In the genomic region with DNA sequence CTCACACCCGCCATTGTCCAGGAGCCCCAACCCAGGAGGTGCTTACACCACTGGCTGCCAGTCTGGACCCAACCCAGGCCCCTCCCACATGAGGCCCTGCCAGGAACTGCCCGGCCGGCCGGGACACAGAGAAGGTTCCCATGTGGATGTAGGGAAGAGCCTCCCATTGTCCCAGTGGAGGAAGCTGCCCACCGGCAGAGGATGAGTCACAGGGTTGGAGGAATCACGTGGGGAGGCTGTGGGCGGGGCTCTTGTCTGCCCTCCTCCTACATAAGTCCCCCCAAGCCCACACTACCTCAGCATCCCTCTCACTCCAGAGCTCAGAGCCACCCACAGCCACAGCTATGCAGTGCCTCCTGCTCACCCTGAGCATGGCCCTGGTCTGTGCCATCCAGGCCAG, we compare ENCODE assay signal across 19 cellular contexts. TPM values are rescaled to one million over a fixed set of nuclear protein-coding genes. Genes with fewer than 3 reads are reported as not detected.
DNase-seq lines count a peak whose midpoint lies in the region; ATAC-seq and TF ChIP-seq lines count a peak whose summit lies in the region.
"Had no signal": no experiment of that assay in that cellular context is flagged by ENCODE, and none has a peak within 500 bp of the region (broad histone marks: within the 10 kb centered on the region; RNA-seq: fewer than 3 reads in every experiment).

No MANE protein-coding gene starts in this region.

- H3K79me1 ChIP-seq in H9 (ENCODE audit: insufficient read depth, low read depth, low read length, poor library complexity, severe bottlenecking), result no peaks in the 10 kb centered on the region

- H3K36me3 Mint-ChIP-seq in H9 (ENCODE audit: insufficient read depth in 1 of 3, low read depth in 3 of 3) (no peaks in the 10 kb centered on the region), type B pancreatic cell (no peaks in the 10 kb centered on the region), HFFc6 (ENCODE audit: low read depth) (no peaks in the 10 kb centered on the region)
- H3K36me3 Mint-ChIP-seq: CD8-positive, alpha-beta memory T cell; IgD-negative memory B cell had no signal

- H3K9ac ChIP-seq in H9 (ENCODE audit: extremely low read depth, insufficient read length, low read length), result no peak overlapping the region

- no peaks in the 10 kb centered on the region; a peak in 1 of 5 replicates for H3K9me3 Mint-ChIP-seq in H9
- H3K9me3 Mint-ChIP-seq in type B pancreatic cell, result no peaks in the 10 kb centered on the region
- peaks cover 8% of the 10 kb centered on the region; the same call in 1 of the 2 replicates for H3K9me3 Mint-ChIP-seq in HFFc6
- H3K9me3 Mint-ChIP-seq: CD8-positive, alpha-beta memory T cell had no signal

- no peak overlapping the region for H3K4me2 ChIP-seq in H9 (ENCODE audit: insufficient read depth, insufficient read length, low read length)
- H3K4me2 ChIP-seq: PC-9 had no signal

- H2BK120ac ChIP-seq in H9 (ENCODE audit: low read depth, low read length, poor library complexity, severe bottlenecking), result no peak overlapping the region

- no peaks in the 10 kb centered on the region for H3K4me1 Mint-ChIP-seq in H9
- H3K4me1 Mint-ChIP-seq in type B pancreatic cell (ENCODE audit: unreplicated experiment), result no peaks in the 10 kb centered on the region
- no peaks in the 10 kb centered on the region for H3K4me1 Mint-ChIP-seq in HFFc6 (ENCODE audit: low read depth)
- H3K4me1 Mint-ChIP-seq: CD8-positive, alpha-beta memory T cell had no signal

- H3K27me3 Mint-ChIP-seq in H9 (ENCODE audit: low read depth), result no peaks in the 10 kb centered on the region; the same call in 1 of the 2 replicates
- no peaks in the 10 kb centered on the region for H3K27me3 Mint-ChIP-seq in type B pancreatic cell
- peaks cover 13% of the 10 kb centered on the region for H3K27me3 Mint-ChIP-seq in HFFc6 (ENCODE audit: insufficient read depth)

- H3K27ac Mint-ChIP-seq in H9 (no peak overlapping the region), type B pancreatic cell (no peak overlapping the region), HFFc6 (no peak overlapping the region)
- H3K27ac Mint-ChIP-seq: CD8-positive, alpha-beta memory T cell; IgD-negative memory B cell had no signal

- no CpG with 5 or more reads among the region's 7 CpGs for WGBS in H9 (ENCODE audit: extremely low coverage, insufficient read length, low lambda C conversion rate)

- H2BK12ac ChIP-seq in H9 (ENCODE audit: insufficient read length, low read depth, low read length), result no peak overlapping the region

- no peak overlapping the region for H2AK5ac ChIP-seq in H9 (ENCODE audit: insufficient read length, low read length)

- H2AFZ ChIP-seq in H9 (ENCODE audit: low read length), result no peak overlapping the region
- H2AFZ ChIP-seq: PC-9 had no signal

- H2BK20ac ChIP-seq in H9 (ENCODE audit: low read depth, low read length, poor library complexity, severe bottlenecking), result no peak overlapping the region

- H3K4me3 Mint-ChIP-seq in H9, result no peak overlapping the region
- no peak overlapping the region for H3K4me3 Mint-ChIP-seq in type B pancreatic cell
- no peak overlapping the region for H3K4me3 Mint-ChIP-seq in HFFc6
- H3K4me3 Mint-ChIP-seq: CD8-positive, alpha-beta memory T cell; IgD-negative memory B cell had no signal

- H2BK5ac ChIP-seq in H9 (ENCODE audit: insufficient read length, low read length), result no peak overlapping the region

- no peaks in the 10 kb centered on the region for H3K79me2 ChIP-seq in H9 (ENCODE audit: insufficient read depth, low read length)

- DNase-seq in H9, result peak; percentile 36
- DNase-seq in SJCRH30, result peak; percentile 13 to 24
- peak; percentile 76 for DNase-seq in foreskin melanocyte
- peak; percentile 40 for DNase-seq in type B pancreatic cell (ENCODE audit: extremely low spot score, unreplicated experiment)
- DNase-seq in KBM-7, result no peak
- DNase-seq in HFFc6, result no peak
- DNase-seq: ACHN, NCI-H1417, NCI-H187 treated with DMSO at 0.1 percent for 48 hours, NCI-H2227 treated with DMSO at 0.1 percent for 48 hours, NCI-H524 treated with DMSO at 0.1 percent for 48 hours, PC-9 had no signal

- no peak overlapping the region for H3K14ac ChIP-seq in H9 (ENCODE audit: insufficient read depth, low read length)

- H3K18ac ChIP-seq in H9 (ENCODE audit: insufficient read length, low read depth, low read length), result no peak overlapping the region

- H3T11ph ChIP-seq in H9 (ENCODE audit: low read length), result no peak overlapping the region

- no peak overlapping the region for H3K4ac ChIP-seq in H9 (ENCODE audit: low read depth, low read length)

- H4K20me1 ChIP-seq in H9 (ENCODE audit: control insufficient read depth, insufficient read depth, insufficient read length), result no peaks in the 10 kb centered on the region

- H4K5ac ChIP-seq in H9 (ENCODE audit: insufficient read length, low read depth, low read length), result no peak overlapping the region

- in situ Hi-C loops in KBM-7 (cut with MboI; ENCODE audit: low pct_unique_long_range_greater_than_20kb, low sequenced_read_pairs), result no loop called here

- no peak overlapping the region for H3K4me3 ChIP-seq in SJCRH30
- H3K4me3 ChIP-seq: PC-9 had no signal

- H3K4me1 ChIP-seq in H9 (ENCODE audit: insufficient read depth, low read length) (no peaks in the 10 kb centered on the region), SJCRH30 (no peaks in the 10 kb centered on the region)

- no peak overlapping the region for H2BK15ac ChIP-seq in H9 (ENCODE audit: low read depth, low read length)

- H3K27ac ChIP-seq in H9 (ENCODE audit: insufficient read length, low read depth, low read length) (no peak overlapping the region), SJCRH30 (no peak overlapping the region)
- H3K27ac ChIP-seq: HL-60, PC-9 had no signal

- H3K27me3 ChIP-seq in H9 (ENCODE audit: insufficient read depth, low read length) (no peaks in the 10 kb centered on the region), SJCRH30 (peaks cover 25% of the 10 kb centered on the region; the same call in 1 of the 2 replicates)

- H3K23ac ChIP-seq in H9 (ENCODE audit: insufficient read length, low read depth, low read length), result no peak overlapping the region

- no peaks in the 10 kb centered on the region for H3K36me3 ChIP-seq in SJCRH30

- no peak overlapping the region for H3K56ac ChIP-seq in H9 (ENCODE audit: insufficient read length, low read depth, low read length)

- ATAC-seq in HG02610 (IDR thresholded peaks at IDR 0.05; ENCODE audit: unreplicated experiment), result no peak

- H3K9me3 ChIP-seq in H9 (ENCODE audit: control insufficient read depth, low read depth, low read length) (no peaks in the 10 kb centered on the region), SJCRH30 (replicated peaks) (no peaks in the 10 kb centered on the region)

- no peak overlapping the region for H4K8ac ChIP-seq in H9 (replicated peaks; ENCODE audit: insufficient read length, low read depth, low read length)

- TF ChIP-seq CTCF in H9 (conservative IDR thresholded peaks at IDR 0.05) (no peak), type B pancreatic cell (conservative IDR thresholded peaks at IDR 0.05) (no peak), HFFc6 (IDR thresholded peaks at IDR 0.05) (no peak)

- H4K91ac ChIP-seq in H9 (ENCODE audit: insufficient read length, low read depth, low read length), result no peak overlapping the region

- H3K23me2 ChIP-seq in H9 (ENCODE audit: insufficient read length, low read depth, low read length, poor library complexity, severe bottlenecking), result no peaks in the 10 kb centered on the region

RNA-seq across cellular contexts. Expression of a gene that starts 26.1 kb away (rescaled TPM):
- total RNA-seq in H9 (2021) (not detected in 2 replicates), type B pancreatic cell (ENCODE audit: low replicate concordance) (not detected in 2 replicates)
- total RNA-seq in SJCRH30 (2014; rRNA removed; shearing (Covaris generic)), result not detected in 2 replicates
- total RNA-seq in HFFc6 (2021; fragmentation: NEBNext Ultra II Directional; extraction: Animal tissue kit (Norgen Biotek cat#: 25700)), result not detected
- total RNA-seq: CD8-positive, alpha-beta memory T cell; PC-9 had no signal

RNA-seq across cellular contexts. Expression of a gene that starts 41.7 kb away (rescaled TPM):
- total RNA-seq in H9 (2021) (not detected in 2 replicates), type B pancreatic cell (ENCODE audit: low replicate concordance) (not detected in 2 replicates)
- not detected in 2 replicates for total RNA-seq in SJCRH30 (2014; rRNA removed; shearing (Covaris generic))
- not detected for total RNA-seq in HFFc6 (2021; fragmentation: NEBNext Ultra II Directional; extraction: Animal tissue kit (Norgen Biotek cat#: 25700))
- total RNA-seq: CD8-positive, alpha-beta memory T cell; H4; PC-9; SK-MEL-5 had no signal

RNA-seq across cellular contexts. Expression of a gene that starts 51.7 kb away (rescaled TPM):
- total RNA-seq in H9 (2021) (not detected in 2 replicates), type B pancreatic cell (ENCODE audit: low replicate concordance) (not detected in 2 replicates)
- total RNA-seq in SJCRH30 (2014; rRNA removed; shearing (Covaris generic)), result not detected in 2 replicates
- total RNA-seq in HFFc6 (2021; fragmentation: NEBNext Ultra II Directional; extraction: Animal tissue kit (Norgen Biotek cat#: 25700)), result not detected
- total RNA-seq: CD8-positive, alpha-beta memory T cell; H4; HT1080; PC-9; SK-MEL-5 had no signal

Comparison
In these comparisons a context has a peak if more than half of its experiments do, and no peak if none do; other contexts are left out.
1. DNase-seq: peak in H9 (single experiment), SJCRH30 (2 of 2), foreskin melanocyte (single experiment) and type B pancreatic cell (single experiment); none in KBM-7 (single experiment) and HFFc6 (single experiment).